ENCODE assay signal across 27 cellular contexts in the genomic region with DNA sequence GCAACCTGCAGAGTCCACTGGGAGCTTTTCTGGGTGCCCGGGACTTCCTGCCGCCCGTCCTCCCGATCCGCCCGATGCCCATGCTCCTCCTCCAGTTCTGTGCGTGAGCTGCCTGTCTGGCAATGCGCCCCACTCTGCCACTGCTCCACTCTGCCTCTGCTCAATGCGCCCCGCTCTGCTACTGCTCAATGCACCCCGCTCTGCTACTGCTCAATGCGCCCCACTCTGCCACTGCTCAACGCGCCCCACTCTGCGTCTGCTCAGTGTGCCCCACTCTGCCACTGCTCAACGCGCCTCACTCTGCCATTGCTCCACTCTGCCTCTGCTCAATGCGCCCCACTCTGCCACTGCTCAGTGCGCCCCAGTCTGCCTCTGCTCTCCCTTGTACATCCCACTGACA.
"Had no signal": no experiment of that assay in that cellular context is flagged by ENCODE, and none has a peak within 500 bp of the region (broad histone marks: within the 10 kb centered on the region; RNA-seq: fewer than 3 reads in every experiment).

No MANE protein-coding gene starts in this region.

- H3K4me3 Mint-ChIP-seq: dendritic cell treated with granulocyte-macrophage colony-stimulating factor and Interleukin-4, amounts not matched to agents 40 ng/mL and 50 ng/mL, for 4 days; memory B cell; mesothelial cell of epicardium; naive B cell; natural killer cell treated with Interleukin-12 subunit alpha and Interleukin-12 subunit beta and Interleukin-15 and Interleukin-18, amount 100 ng/mL, for 72 hours; neural crest cell; type B pancreatic cell had no signal

- H3K4me2 ChIP-seq: hepatocyte had no signal

- H2AFZ ChIP-seq: hepatocyte, parathyroid adenoma had no signal

- H3K27ac ChIP-seq: esophagus muscularis mucosa, foreskin keratinocyte, gastroesophageal sphincter, heart left ventricle, hepatocyte, parathyroid adenoma, right atrium auricular region, sigmoid colon, skin epidermis, testis, tibial artery had no signal

- ATAC-seq: foreskin keratinocyte, gastroesophageal sphincter, heart left ventricle, left ventricle myocardium superior, mucosa of descending colon had no signal

- H3K4me1 Mint-ChIP-seq: memory B cell, naive B cell, neural crest cell had no signal

- DNase-seq: effector CD8-positive, alpha-beta T cell; foreskin keratinocyte; heart left ventricle; left ventricle myocardium superior; naive B cell; sigmoid colon; stimulated activated CD4-positive, alpha-beta T cell treated with anti-CD3 and anti-CD28 coated beads, Interleukin-15, amount 100 ng/mL, for 24 hours; stimulated activated CD4-positive, alpha-beta T cell treated with anti-CD3 and anti-CD28 coated beads, Interleukin-2, amount 100 ng/mL, for 48 hours; stimulated activated naive CD4-positive, alpha-beta T cell treated with Interleukin-2 at 50 U/mL for 16 hours; substantia nigra; testis had no signal

- H3K9ac ChIP-seq: parathyroid adenoma had no signal

- H3K36me3 ChIP-seq: esophagus muscularis mucosa, gastroesophageal sphincter, heart left ventricle, right atrium auricular region, sigmoid colon, tibial artery had no signal

- H3K27me3 Mint-ChIP-seq: dendritic cell treated with granulocyte-macrophage colony-stimulating factor and Interleukin-4, amounts not matched to agents 40 ng/mL and 50 ng/mL, for 4 days; memory B cell; naive B cell; natural killer cell treated with Interleukin-12 subunit alpha and Interleukin-12 subunit beta and Interleukin-15 and Interleukin-18, amount 100 ng/mL, for 72 hours; type B pancreatic cell had no signal

- H3K4me3 ChIP-seq: esophagus muscularis mucosa, gastroesophageal sphincter, heart left ventricle, hepatocyte, lung, mucosa of descending colon, right atrium auricular region, sigmoid colon, skin epidermis, testis, tibial artery had no signal

- H3K36me3 Mint-ChIP-seq: memory B cell; mesothelial cell of epicardium; naive B cell; natural killer cell treated with Interleukin-12 subunit alpha and Interleukin-12 subunit beta and Interleukin-15 and Interleukin-18, amount 100 ng/mL, for 72 hours; type B pancreatic cell had no signal

- H3K9me3 ChIP-seq: esophagus muscularis mucosa, gastroesophageal sphincter, heart left ventricle, mucosa of descending colon, right atrium auricular region, sigmoid colon, testis, tibial artery had no signal

- H3K27ac Mint-ChIP-seq: dendritic cell treated with granulocyte-macrophage colony-stimulating factor and Interleukin-4, amounts not matched to agents 40 ng/mL and 50 ng/mL, for 4 days; memory B cell; mesothelial cell of epicardium; naive B cell; natural killer cell treated with Interleukin-12 subunit alpha and Interleukin-12 subunit beta and Interleukin-15 and Interleukin-18, amount 100 ng/mL, for 72 hours; progenitor cell of endocrine pancreas; type B pancreatic cell had no signal

- H3K27me3 ChIP-seq: esophagus muscularis mucosa, foreskin keratinocyte, gastroesophageal sphincter, heart left ventricle, hepatocyte, right atrium auricular region, sigmoid colon, testis, tibial artery had no signal

- H3K79me2 ChIP-seq: hepatocyte, parathyroid adenoma had no signal

- H3K4me1 ChIP-seq: esophagus muscularis mucosa, foreskin keratinocyte, gastroesophageal sphincter, heart left ventricle, parathyroid adenoma, right atrium auricular region, sigmoid colon, testis had no signal
